19 cellular contexts compared by ENCODE assay signal in genomic region chrX:133511041-133511440, GRCh38.
DNase-seq lines count a peak whose midpoint lies in the region; ATAC-seq, FAIRE-seq and TF ChIP-seq lines count a peak whose summit lies in the region.
"Had no signal": no experiment of that assay in that cellular context is flagged by ENCODE, and none has a peak within 500 bp of the region (broad histone marks: within the 10 kb centered on the region; RNA-seq: fewer than 3 reads in every experiment).

No MANE protein-coding gene starts in this region.

- H3K4me3 ChIP-seq in A549 (no peak overlapping the region), esophagus muscularis mucosa (no peak overlapping the region), mucosa of descending colon (no peak overlapping the region)
- H3K4me3 ChIP-seq: BLaER1, GM23248 had no signal

- POLR2A ChIA-PET in A549 (lab: Yijun Ruan, JAX) = no interaction called here

- ATAC-seq in A549 (no peak), mucosa of descending colon (peak; percentile 35), GM21423 (IDR thresholded peaks at IDR 0.05; ENCODE audit: unreplicated experiment) (no peak), GM19467 (IDR thresholded peaks at IDR 0.05; ENCODE audit: unreplicated experiment) (no peak)

- intact Hi-C loops in esophagus muscularis mucosa (cut with DNase I) = no loop called here
- intact Hi-C loops in mucosa of descending colon (cut with DNase I, micrococcal nuclease) = no loop called here

- H3K27ac ChIP-seq in A549 (no peak overlapping the region), esophagus muscularis mucosa (replicated peaks in 1 of 4) (peak overlapping the region in 3 of 4 donors; percentile 31 to 63 (median 35))
- H3K27ac ChIP-seq: 22Rv1, BLaER1, GM23248 had no signal

- no peak for TF ChIP-seq RAD21 in A549 (conservative IDR thresholded peaks at IDR 0.05 in 1 of 2, IDR thresholded peaks at IDR 0.05 in 1 of 2)

- H3K36me3 ChIP-seq in esophagus muscularis mucosa (no peaks in the 10 kb centered on the region), mucosa of descending colon (ENCODE audit: low read depth) (no peaks in the 10 kb centered on the region)
- H3K36me3 ChIP-seq: BLaER1 had no signal

- FAIRE-seq in A549 (lab: Jason Lieb, UNC) = peak; percentile 13
- FAIRE-seq: GM12892 had no signal

- DNase-seq in A549 (ENCODE audit: low read depth in 1 of 2, low spot score in 1 of 2) (no peak), SW480 (ENCODE audit: low spot score) (peak; percentile 33), esophagus muscularis mucosa (ENCODE audit: extremely low spot score) (no peak), mucosa of descending colon (no peak), NCI-H1417 (lab: John Stamatoyannopoulos, UW) (no peak), activated T-cell treated with anti-CD3 and anti-CD28 coated beads for 4 hours (no peak)
- DNase-seq: AML-193; Caco-2; CD8-positive, alpha-beta memory T cell; DND-41; GDM1; GM23248; HCEC 1CT; HFFc6 had no signal

- TF ChIP-seq CTCF in A549 (IDR thresholded peaks at IDR 0.05) (no peak), esophagus muscularis mucosa (IDR thresholded peaks at IDR 0.05) (no peak), mucosa of descending colon (IDR thresholded peaks at IDR 0.05) (no peak)

- TF ChIP-seq POLR2A in A549 (IDR thresholded peaks at IDR 0.05; ENCODE audit: low read length) (no peak), esophagus muscularis mucosa (IDR thresholded peaks at IDR 0.05; ENCODE audit: low read depth) (no peak)

- H3K4me1 ChIP-seq in A549 = no peaks in the 10 kb centered on the region
- peaks cover 0 to 13% (median 0%) of the 10 kb centered on the region in 4 donors for H3K4me1 ChIP-seq in esophagus muscularis mucosa
- no peaks in the 10 kb centered on the region for H3K4me1 ChIP-seq in mucosa of descending colon (ENCODE audit: low read depth)
- H3K4me1 ChIP-seq: BLaER1, Caco-2 had no signal

- H3K27me3 ChIP-seq in esophagus muscularis mucosa = no peaks in the 10 kb centered on the region

- WGBS in A549 (ENCODE audit: missing lambda C conversion rate) = 26% methylated on average over 3 of the region's 3 CpGs
- WGBS in esophagus muscularis mucosa = 54% methylated on average over 3 of the region's 3 CpGs

- H3K9me3 ChIP-seq in A549 (no peaks in the 10 kb centered on the region), esophagus muscularis mucosa (no peaks in the 10 kb centered on the region), mucosa of descending colon (no peaks in the 10 kb centered on the region)
- H3K9me3 ChIP-seq: BLaER1, Caco-2 had no signal

- TF ChIP-seq EP300 in A549 (IDR thresholded peaks at IDR 0.05) (no peak), esophagus muscularis mucosa (IDR thresholded peaks at IDR 0.05) (peak; percentile 53)

- no peak overlapping the region for H3K4me2 ChIP-seq in A549
- H3K4me2 ChIP-seq: BLaER1 had no signal

- CTCF ChIA-PET in A549 (lab: Yijun Ruan, JAX) = no interaction called here

TF ChIP-seq in A549, 52 proteins besides CTCF, POLR2A, EP300 and RAD21:
- no peak for TF ChIP-seq HDAC2 (IDR thresholded peaks at IDR 0.05)

Comparison
In these comparisons a context has a peak if more than half of its experiments do, and no peak if none do; other contexts are left out.
1. H3K27ac ChIP-seq: peak in esophagus muscularis mucosa (3 of 4); none in A549 (0 of 2).